10 cellular contexts compared by ENCODE assay signal in the genomic region with DNA sequence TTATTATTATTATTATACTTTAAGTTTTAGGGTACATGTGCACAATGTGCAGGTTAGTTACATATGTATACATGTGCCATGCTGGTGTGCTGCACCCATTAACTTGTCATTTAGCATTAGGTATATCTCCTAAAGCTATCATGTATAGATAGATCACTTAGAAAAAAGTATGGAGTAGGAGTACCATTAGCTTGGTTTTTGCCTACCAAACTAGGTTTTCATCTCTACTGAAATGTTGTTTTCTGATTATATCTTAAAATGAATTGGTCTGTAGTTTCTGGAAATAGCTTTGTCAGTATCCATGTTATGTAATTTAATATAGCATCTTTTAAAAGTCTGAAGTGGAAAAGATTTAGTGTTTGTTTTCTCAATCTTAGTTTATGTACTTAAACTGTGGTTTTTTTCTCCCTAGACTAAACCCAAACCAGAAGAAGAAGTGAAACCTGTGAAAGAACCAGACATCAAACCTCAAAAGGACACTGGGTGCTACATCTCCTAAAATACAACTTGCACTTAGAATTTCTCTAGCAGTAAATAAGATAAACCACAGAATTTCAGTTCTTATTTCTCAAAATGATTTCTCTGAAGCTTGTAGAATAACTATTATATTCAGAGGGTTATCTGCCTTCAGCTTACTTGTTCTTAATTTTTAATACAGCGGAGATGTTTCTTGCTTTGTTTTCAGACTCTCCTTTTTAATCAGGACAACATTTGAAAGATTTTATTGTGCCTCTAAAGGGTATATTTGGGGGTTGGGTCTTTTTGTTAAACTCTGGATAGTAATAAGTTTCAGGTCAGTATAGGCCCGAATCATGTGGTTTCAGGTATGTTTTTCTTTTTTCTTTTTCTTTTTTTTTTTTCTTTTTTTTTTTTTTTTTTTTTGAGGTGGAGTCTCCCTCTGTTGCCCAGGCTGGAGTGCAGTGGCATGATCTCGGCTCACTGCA.
DNase-seq lines count a peak whose midpoint lies in the region; ATAC-seq lines count a peak whose summit lies in the region.
"Had no signal": no experiment of that assay in that cellular context is flagged by ENCODE, and none has a peak within 500 bp of the region (broad histone marks: within the 10 kb centered on the region; RNA-seq: fewer than 3 reads in every experiment).

No MANE protein-coding gene starts in this region.

- H3K4me3 Mint-ChIP-seq in memory B cell = peak overlapping the region; percentile 69

- peak; percentile 98 for ATAC-seq in GM18867 (IDR thresholded peaks at IDR 0.05; ENCODE audit: unreplicated experiment)
- ATAC-seq in GM21737 (IDR thresholded peaks at IDR 0.05; ENCODE audit: unreplicated experiment) = peak; percentile 99
- peak; percentile 96 for ATAC-seq in HG03558 (IDR thresholded peaks at IDR 0.05; ENCODE audit: extremely low read depth, unreplicated experiment)
- peak; percentile 94 for ATAC-seq in memory B cell (ENCODE audit: low read depth)

- no peaks in the 10 kb centered on the region for H3K27me3 Mint-ChIP-seq in memory B cell

- DNase-seq in memory B cell (ENCODE audit: low spot score in 2 of 2) (peak in 1 of 2 donors; percentile 49), cerebellar nuclear complex (lab: John Stamatoyannopoulos, UW) (no peak), substantia nigra (lab: John Stamatoyannopoulos, UW) (no peak), NCI-H526 (lab: John Stamatoyannopoulos, UW) (no peak), NCI-H1092 (lab: John Stamatoyannopoulos, UW) (no peak)
- DNase-seq: esophagus squamous epithelium, NCI-H345 had no signal

- peak overlapping the region; percentile 89 for H3K27ac Mint-ChIP-seq in memory B cell

- H3K4me1 Mint-ChIP-seq in memory B cell = peaks cover 35% of the 10 kb centered on the region

- H3K9me3 Mint-ChIP-seq in memory B cell = no peaks in the 10 kb centered on the region

- H3K27ac ChIP-seq in substantia nigra (ENCODE audit: low read depth, low read length, poor library complexity, severe bottlenecking) = no peak overlapping the region
- H3K27ac ChIP-seq: esophagus squamous epithelium had no signal

- peaks cover 28% of the 10 kb centered on the region for H3K36me3 Mint-ChIP-seq in memory B cell
